Comparison of ENCODE assay signal across 32 cellular contexts in genomic region chr22:38827510-38827909, GRCh38.
"Had no signal": no experiment of that assay in that cellular context is flagged by ENCODE, and none has a peak within 500 bp of the region (broad histone marks: within the 10 kb centered on the region; RNA-seq: fewer than 3 reads in every experiment).

No MANE protein-coding gene starts in this region.

- FAIRE-seq: astrocyte had no signal

- H3K9me3 ChIP-seq: adrenal gland, ascending aorta, body of pancreas, breast epithelium had no signal

- H3K27me3 ChIP-seq: adrenal gland, ascending aorta, body of pancreas, brain microvascular endothelial cell, breast epithelium, cardiac muscle cell had no signal

- ATAC-seq: activated naive CD4-positive, alpha-beta T cell treated with anti-CD3 and anti-CD28 coated beads, Interleukin-2, amount 50 U/mL, for 72 hours; activated naive CD8-positive, alpha-beta T cell treated with anti-CD3 and anti-CD28 coated beads, Interleukin-2, amount 50 U/mL, for 24 hours; activated T-cell treated with anti-CD3 and anti-CD28 coated beads, Interleukin-2, amount 50 U/mL, for 4 hours; activated T-cell treated with anti-CD3 and anti-CD28 coated beads, Interleukin-2, amount 50 U/mL, for 72 hours; activated T-helper 17 cell treated with anti-CD3 and anti-CD28 coated beads, Interleukin-2, amount 50 U/mL, for 72 hours; body of pancreas had no signal

- H3K36me3 ChIP-seq: adrenal gland, brain microvascular endothelial cell, breast epithelium, cardiac muscle cell had no signal

- H3K27ac ChIP-seq: adrenal gland, ascending aorta, body of pancreas, brain microvascular endothelial cell, breast epithelium, cardiac muscle cell had no signal

- H3K4me1 ChIP-seq: adrenal gland, ascending aorta, body of pancreas, breast epithelium had no signal

- H3K4me3 ChIP-seq: adrenal gland, ascending aorta, body of pancreas, breast epithelium, cardiac muscle cell had no signal

- DNase-seq: activated effector memory CD4-positive, alpha-beta T cell treated with anti-CD3 and anti-CD28 coated beads, Interleukin-2, amount 50 U/mL, for 16 hours; activated effector memory CD4-positive, alpha-beta T cell treated with Interleukin-2 at 50 U/mL for 16 hours; activated gamma-delta T cell; activated gamma-delta T cell treated with Interleukin-2 at 50 U/mL for 16 hours; activated naive CD4-positive, alpha-beta T cell; activated naive CD4-positive, alpha-beta T cell treated with anti-CD3 and anti-CD28 coated beads for 36 hours; activated naive CD4-positive, alpha-beta T cell treated with anti-CD3 and anti-CD28 coated beads, Interleukin-2, amount 10 ng/mL, durations not matched to agents 7 days and 5 days; activated naive CD4-positive, alpha-beta T cell treated with anti-CD3 and anti-CD28 coated beads, Interleukin-2, amount 50 U/mL, for 16 hours; activated naive CD4-positive, alpha-beta T cell treated with Interleukin-2 at 50 U/mL for 16 hours; activated naive CD8-positive, alpha-beta T cell treated with anti-CD3 and anti-CD28 coated beads for 36 hours; activated naive CD8-positive, alpha-beta T cell treated with anti-CD3 and anti-CD28 coated beads, Interleukin-2, amount 10 ng/mL, durations not matched to agents 7 days and 5 days; activated naive CD8-positive, alpha-beta T cell treated with anti-CD3 and anti-CD28 coated beads, Interleukin-2, amount 50 U/mL, for 24 hours; activated T-cell treated with anti-CD3 and anti-CD28 coated beads, Interleukin-2, amount 50 U/mL, for 1 hour; activated T-cell treated with anti-CD3 and anti-CD28 coated beads, Interleukin-2, amount 50 U/mL, for 24 hours; activated T-cell treated with anti-CD3 and anti-CD28 coated beads, Interleukin-2, amount 50 U/mL, for 4 hours; activated T-cell treated with anti-CD3 and anti-CD28 coated beads, Interleukin-2, amount 50 U/mL, for 48 hours; activated T-cell treated with anti-CD3 and anti-CD28 coated beads, Interleukin-2, amount 50 U/mL, for 72 hours; adrenal gland; amniotic stem cell; amygdala; anterior cingulate cortex; body of pancreas; brain microvascular endothelial cell; caudate nucleus; central memory CD4-positive, alpha-beta T cell; cerebellar nuclear complex had no signal
